Comparison of ENCODE assay signal across 9 cellular contexts in genomic region chr2:8606226-8606625, GRCh38.
DNase-seq lines count a peak whose midpoint lies in the region; ATAC-seq and TF ChIP-seq lines count a peak whose summit lies in the region.
"Had no signal": no experiment of that assay in that cellular context is flagged by ENCODE, and none has a peak within 500 bp of the region (broad histone marks: within the 10 kb centered on the region; RNA-seq: fewer than 3 reads in every experiment).

No MANE protein-coding gene starts in this region.

- DNase-seq in GM10266 (ENCODE audit: extremely low spot score) (peak; percentile 70), iPS-NIHi7 (ENCODE audit: extremely low spot score) (no peak), DMS153 (lab: John Stamatoyannopoulos, UW) (no peak), NCI-H1436 treated with DMSO at 0.1 percent for 48 hours (lab: John Stamatoyannopoulos, UW) (no peak), DMS114 treated with DMSO at 0.1 percent for 48 hours (lab: John Stamatoyannopoulos, UW; ENCODE audit: unreplicated experiment) (no peak)
- DNase-seq: stimulated activated naive CD4-positive, alpha-beta T cell had no signal

- peak; percentile 90 for ATAC-seq in GM19372 (IDR thresholded peaks at IDR 0.05; ENCODE audit: low read depth, unreplicated experiment)
- peak; percentile 90 for ATAC-seq in HG02840 (IDR thresholded peaks at IDR 0.05; ENCODE audit: low FRiP score, unreplicated experiment)
- ATAC-seq in HG03571 (IDR thresholded peaks at IDR 0.05; ENCODE audit: unreplicated experiment): peak; percentile 93

- TF ChIP-seq CTCF in GM10266 (IDR thresholded peaks at IDR 0.05; ENCODE audit: control insufficient read depth, insufficient read depth, low read depth, missing control alignments): no peak
